Comparison of ENCODE assay signal across 6 cellular contexts in genomic region chr9:17120203-17120602, GRCh38. TPM values are rescaled to one million over a fixed set of nuclear protein-coding genes. Genes with fewer than 3 reads are reported as not detected.
"Had no signal": no experiment of that assay in that cellular context is flagged by ENCODE, and none has a peak within 500 bp of the region (broad histone marks: within the 10 kb centered on the region; RNA-seq: fewer than 3 reads in every experiment).

No MANE protein-coding gene starts in this region.

- ATAC-seq: HepG2, K562 had no signal

- H3K4me3 ChIP-seq: K562 had no signal

- DNase-seq: IMR-90, KBM-7, KG1 had no signal

- H3K27ac ChIP-seq: HL-60 had no signal

RNA-seq across cellular contexts. Expression of gene CNTLN, which starts 14.6 kb away (rescaled TPM):
- total RNA-seq: K562 had no signal
